ENCODE assay signal across 8 cellular contexts in the genomic region with DNA sequence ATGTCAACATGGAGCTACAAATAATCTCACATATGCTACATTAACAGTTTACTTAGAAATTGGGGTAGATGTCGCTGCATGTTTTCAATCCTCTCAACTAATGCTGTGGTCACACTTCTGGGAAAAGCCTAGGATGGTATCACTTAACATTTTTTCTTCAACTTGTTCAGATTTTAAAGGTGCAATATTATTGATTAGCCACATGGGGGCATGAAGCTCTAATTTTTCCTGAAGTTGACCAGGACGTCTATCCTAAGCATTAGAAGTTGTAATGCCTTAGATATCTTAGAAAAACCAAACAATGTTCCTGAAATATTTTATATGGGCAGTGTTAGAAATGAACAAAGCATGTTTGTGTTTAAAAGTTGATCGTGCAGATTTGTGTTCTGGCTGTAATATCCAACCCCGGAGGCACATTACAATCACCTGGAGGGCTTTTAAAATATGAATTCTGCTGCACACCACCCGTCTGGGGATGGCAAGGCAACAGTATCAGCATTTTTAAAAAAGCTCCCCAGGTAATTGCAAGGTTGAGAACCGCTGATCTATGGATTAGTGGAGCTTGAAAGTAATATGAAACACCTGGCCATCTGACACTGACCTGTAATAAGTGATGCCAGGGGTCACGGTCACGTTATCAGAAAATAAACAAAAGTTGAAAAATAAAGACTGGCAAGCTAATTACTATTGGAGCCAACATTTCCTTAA.
DNase-seq lines count a peak whose midpoint lies in the region; ATAC-seq, FAIRE-seq and TF ChIP-seq lines count a peak whose summit lies in the region.

No MANE protein-coding gene starts in this region.

- intact Hi-C loops in A673 (cut with micrococcal nuclease; ENCODE audit: unreplicated experiment) (loop anchor here (2.0 kb wide), 1 partner anchor 363 kb away; no protein-coding TSS in a partner anchor), colonic mucosa (cut with DNase I) (loop anchor here (2.0 kb wide), 1 partner anchor 363 kb away; no protein-coding TSS in a partner anchor), posterior vena cava (cut with DNase I) (loop anchor here in 1 of 2 donors (5.0 to 10.0 kb wide), 2 partner anchors 235 to 363 kb away; a partner anchor contains a TSS)

- H3K27me3 ChIP-seq in A673 (replicated peaks; ENCODE audit: insufficient read depth, low read depth, low read length, poor library complexity) (no peaks in the 10 kb centered on the region), colonic mucosa (no peaks in the 10 kb centered on the region)

- BruUV-seq in A673 (replicated peaks; lab: Mats Ljungman, UMichigan), result no TSS peak

- H3K4me3 ChIP-seq in A673 (ENCODE audit: low read depth, low read length, poor library complexity, severe bottlenecking) (no peak overlapping the region), colonic mucosa (no peak overlapping the region)

- DNase-seq in A673 (ENCODE audit: low spot score) (peak; percentile 47), GM19239 (ENCODE audit: insufficient read length, low spot score) (peak; percentile 35), NCI-H69 (lab: John Stamatoyannopoulos, UW) (peak; percentile 100), colonic mucosa (no peak), myocyte (ENCODE audit: low read depth) (peak; percentile 58), posterior vena cava (ENCODE audit: low spot score) (no peak), HK-2 (ENCODE audit: unreplicated experiment) (no peak)

- CTCF ChIA-PET in A673 (lab: Charles Lee), result interaction anchor here (0.5 to 3.4 kb wide), 5 partner anchors 9 to 364 kb away, joined by 4 to 31 read pairs (median 5); a partner anchor contains a TSS

- ATAC-seq in HG02610 (IDR thresholded peaks at IDR 0.05; ENCODE audit: unreplicated experiment), result no peak

- H3K36me3 ChIP-seq in A673 (ENCODE audit: insufficient read depth, low read length, poor library complexity, severe bottlenecking), result no peaks in the 10 kb centered on the region
- H3K36me3 ChIP-seq in colonic mucosa, result no peaks in the 10 kb centered on the region

- TF ChIP-seq CTCF in A673 (conservative IDR thresholded peaks at IDR 0.05; ENCODE audit: low read depth, low read length) (peak; percentile 69), colonic mucosa (IDR thresholded peaks at IDR 0.05) (peak; percentile 33)

- FAIRE-seq in GM19239 (lab: Jason Lieb, UNC), result peak; percentile 84

- POLR2A ChIA-PET in A673 (lab: Charles Lee; ENCODE audit: low non-redundant PET), result no interaction called here

- H3K9me3 ChIP-seq in A673 (ENCODE audit: low read depth, low read length, poor library complexity, severe bottlenecking) (no peaks in the 10 kb centered on the region), colonic mucosa (no peaks in the 10 kb centered on the region)

- H3K27ac ChIP-seq in A673 (ENCODE audit: low read depth, low read length, poor library complexity, severe bottlenecking), result no peak overlapping the region
- no peak overlapping the region for H3K27ac ChIP-seq in colonic mucosa

- H3K4me1 ChIP-seq in A673 (ENCODE audit: insufficient read depth, low read length, poor library complexity, severe bottlenecking), result peaks cover 5% of the 10 kb centered on the region
- no peaks in the 10 kb centered on the region for H3K4me1 ChIP-seq in colonic mucosa

- no peak overlapping the region for H3K9ac ChIP-seq in colonic mucosa (ENCODE audit: low read depth in 2 of 2, low read length in 2 of 2)

Comparison
In these comparisons a context has a peak if more than half of its experiments do, and no peak if none do; other contexts are left out.
1. DNase-seq: peak in A673 (single experiment), GM19239 (single experiment), NCI-H69 (single experiment) and myocyte (single experiment); none in colonic mucosa (single experiment), posterior vena cava (single experiment) and HK-2 (single experiment).